9 cellular contexts compared by ENCODE assay signal in genomic region chr19:46788968-46789338, GRCh38. TPM values are rescaled to one million over a fixed set of nuclear protein-coding genes. Genes with fewer than 3 reads are reported as not detected.
DNase-seq lines count a peak whose midpoint lies in the region; ATAC-seq and TF ChIP-seq lines count a peak whose summit lies in the region.
"Had no signal": no experiment of that assay in that cellular context is flagged by ENCODE, and none has a peak within 500 bp of the region (broad histone marks: within the 10 kb centered on the region; RNA-seq: fewer than 3 reads in every experiment).

No MANE protein-coding gene starts in this region.

- intact Hi-C loops in left ventricle myocardium inferior (cut with micrococcal nuclease) (no loop called here), left cardiac atrium (cut with DNase I) (no loop called here), vagina (cut with DNase I) (no loop called here)
- intact Hi-C loops in activated T-helper 1 cell treated with anti-CD3 and anti-CD28 coated beads, Interleukin-12 subunit alpha, Interleukin-12 subunit beta, Interleukin-2, Interleukin-4 antibody, amounts not matched to agents 30 ng/mL and 10 ng/mL and 1 ng/mL, durations not matched to agents 14 hours and 24 hours and 36 hours (cut with micrococcal nuclease), result loop anchor here (1.0 to 10.0 kb wide), 10 partner anchors 62 to 485 kb away; partner anchors contain the start of genes AP2S1, ARHGAP35, CALM3 and DACT3

- H3K4me1 Mint-ChIP-seq in activated T-helper 1 cell treated with anti-CD3 and anti-CD28 coated beads, Interleukin-12 subunit alpha, Interleukin-12 subunit beta, Interleukin-2, Interleukin-4 antibody, amounts not matched to agents 30 ng/mL and 10 ng/mL and 1 ng/mL, durations not matched to agents 14 hours and 24 hours and 36 hours (ENCODE audit: low read depth), result peaks cover 51% of the 10 kb centered on the region
- peaks cover 30% of the 10 kb centered on the region for H3K4me1 Mint-ChIP-seq in memory B cell

- DNase-seq in left ventricle myocardium inferior, result no peak
- DNase-seq in left cardiac atrium, result no peak
- DNase-seq in activated T-helper 1 cell treated with anti-CD3 and anti-CD28 coated beads, Interleukin-12 subunit alpha, Interleukin-12 subunit beta, Interleukin-2, Interleukin-4 antibody, amounts not matched to agents 30 ng/mL and 10 ng/mL and 1 ng/mL, durations not matched to agents 14 hours and 24 hours and 36 hours (ENCODE audit: low spot score), result no peak
- no peak for DNase-seq in memory B cell (ENCODE audit: low spot score in 2 of 2)
- DNase-seq in vagina (ENCODE audit: extremely low spot score in 2 of 2), result no peak
- no peak for DNase-seq in NOMO-1 treated with DMSO at 0.1 percent for 48 hours (lab: John Stamatoyannopoulos, UW; ENCODE audit: unreplicated experiment)
- DNase-seq in caudate nucleus (lab: John Stamatoyannopoulos, UW), result no peak

- no peak for TF ChIP-seq POLR2A in vagina (IDR thresholded peaks at IDR 0.05)

- H3K9me3 Mint-ChIP-seq in activated T-helper 1 cell treated with anti-CD3 and anti-CD28 coated beads, Interleukin-12 subunit alpha, Interleukin-12 subunit beta, Interleukin-2, Interleukin-4 antibody, amounts not matched to agents 30 ng/mL and 10 ng/mL and 1 ng/mL, durations not matched to agents 14 hours and 24 hours and 36 hours, result no peaks in the 10 kb centered on the region
- H3K9me3 Mint-ChIP-seq in memory B cell, result no peaks in the 10 kb centered on the region
- H3K9me3 Mint-ChIP-seq: CD14-positive monocyte had no signal

- H3K27me3 ChIP-seq in left ventricle myocardium inferior (ENCODE audit: low read depth) (peaks cover 6% of the 10 kb centered on the region), vagina (no peaks in the 10 kb centered on the region)

- H3K9me3 ChIP-seq in left ventricle myocardium inferior (replicated peaks) (no peaks in the 10 kb centered on the region), vagina (no peaks in the 10 kb centered on the region)

- H3K36me3 ChIP-seq in left ventricle myocardium inferior (no peaks in the 10 kb centered on the region), vagina (peaks cover 0 to 1% of the 10 kb centered on the region in 2 donors)

- peak overlapping the region; percentile 95 for H3K4me3 Mint-ChIP-seq in activated T-helper 1 cell treated with anti-CD3 and anti-CD28 coated beads, Interleukin-12 subunit alpha, Interleukin-12 subunit beta, Interleukin-2, Interleukin-4 antibody, amounts not matched to agents 30 ng/mL and 10 ng/mL and 1 ng/mL, durations not matched to agents 14 hours and 24 hours and 36 hours
- H3K4me3 Mint-ChIP-seq in memory B cell, result peak overlapping the region; percentile 95

- peaks cover 33% of the 10 kb centered on the region for H3K36me3 Mint-ChIP-seq in activated T-helper 1 cell treated with anti-CD3 and anti-CD28 coated beads, Interleukin-12 subunit alpha, Interleukin-12 subunit beta, Interleukin-2, Interleukin-4 antibody, amounts not matched to agents 30 ng/mL and 10 ng/mL and 1 ng/mL, durations not matched to agents 14 hours and 24 hours and 36 hours (ENCODE audit: low read depth)
- H3K36me3 Mint-ChIP-seq in memory B cell, result no peaks in the 10 kb centered on the region

- no peak for ATAC-seq in left cardiac atrium
- no peak for ATAC-seq in memory B cell (ENCODE audit: low read depth)
- no peak for ATAC-seq in GM21447 (IDR thresholded peaks at IDR 0.05; ENCODE audit: unreplicated experiment)

- peaks cover 3% of the 10 kb centered on the region for H3K27me3 Mint-ChIP-seq in activated T-helper 1 cell treated with anti-CD3 and anti-CD28 coated beads, Interleukin-12 subunit alpha, Interleukin-12 subunit beta, Interleukin-2, Interleukin-4 antibody, amounts not matched to agents 30 ng/mL and 10 ng/mL and 1 ng/mL, durations not matched to agents 14 hours and 24 hours and 36 hours (ENCODE audit: insufficient read depth)
- H3K27me3 Mint-ChIP-seq in memory B cell, result no peaks in the 10 kb centered on the region

- no peak for TF ChIP-seq CTCF in left ventricle myocardium inferior (IDR thresholded peaks at IDR 0.05; ENCODE audit: borderline replicate concordance)
- TF ChIP-seq CTCF in vagina (IDR thresholded peaks at IDR 0.05), result no peak

- H3K4me3 ChIP-seq in left ventricle myocardium inferior, result peak overlapping the region; percentile 70
- peak overlapping the region in 1 of 2 donors; percentile 97 for H3K4me3 ChIP-seq in vagina

- H3K4me1 ChIP-seq in left ventricle myocardium inferior (peaks cover 50% of the 10 kb centered on the region), vagina (peaks cover 30% of the 10 kb centered on the region)

- H3K27ac ChIP-seq in left ventricle myocardium inferior (replicated peaks) (no peak overlapping the region), vagina (peak overlapping the region; percentile 13), caudate nucleus (ENCODE audit: low read depth, low read length) (no peak overlapping the region)

- no peak overlapping the region for H3K27ac Mint-ChIP-seq in activated T-helper 1 cell treated with anti-CD3 and anti-CD28 coated beads, Interleukin-12 subunit alpha, Interleukin-12 subunit beta, Interleukin-2, Interleukin-4 antibody, amounts not matched to agents 30 ng/mL and 10 ng/mL and 1 ng/mL, durations not matched to agents 14 hours and 24 hours and 36 hours
- no peak overlapping the region for H3K27ac Mint-ChIP-seq in memory B cell

RNA-seq across cellular contexts. Expression of gene SLC1A5, which starts 0.6 kb away (rescaled TPM):
- total RNA-seq in left ventricle myocardium inferior (5.9 TPM), left cardiac atrium (10 to 100 TPM; 34.3 to 40.8 TPM), vagina (147 TPM)
- 264 and 267 TPM in 2 replicates for total RNA-seq in activated T-helper 1 cell treated with anti-CD3 and anti-CD28 coated beads, Interleukin-12 subunit alpha, Interleukin-12 subunit beta, Interleukin-2, Interleukin-4 antibody, amounts not matched to agents 30 ng/mL and 10 ng/mL and 1 ng/mL, durations not matched to agents 14 hours and 24 hours and 36 hours

RNA-seq across cellular contexts. Expression of gene STRN4, which starts 42.7 kb away (rescaled TPM):
- total RNA-seq in left ventricle myocardium inferior (52.7 TPM), left cardiac atrium (10 to 100 TPM; 37.2 to 61.9 TPM), vagina (85.0 TPM)
- total RNA-seq in activated T-helper 1 cell treated with anti-CD3 and anti-CD28 coated beads, Interleukin-12 subunit alpha, Interleukin-12 subunit beta, Interleukin-2, Interleukin-4 antibody, amounts not matched to agents 30 ng/mL and 10 ng/mL and 1 ng/mL, durations not matched to agents 14 hours and 24 hours and 36 hours, result 106 and 116 TPM in 2 replicates

RNA-seq across cellular contexts. Expression of gene FKRP, which starts 43.1 kb away (rescaled TPM):
- total RNA-seq in left ventricle myocardium inferior, result 15.6 TPM
- total RNA-seq in left cardiac atrium, result 10 to 100 TPM; 12.4 to 17.3 TPM
- total RNA-seq in activated T-helper 1 cell treated with anti-CD3 and anti-CD28 coated beads, Interleukin-12 subunit alpha, Interleukin-12 subunit beta, Interleukin-2, Interleukin-4 antibody, amounts not matched to agents 30 ng/mL and 10 ng/mL and 1 ng/mL, durations not matched to agents 14 hours and 24 hours and 36 hours, result 25.1 and 26.6 TPM in 2 replicates
- total RNA-seq in vagina, result 14.7 TPM
